In the genomic region with DNA sequence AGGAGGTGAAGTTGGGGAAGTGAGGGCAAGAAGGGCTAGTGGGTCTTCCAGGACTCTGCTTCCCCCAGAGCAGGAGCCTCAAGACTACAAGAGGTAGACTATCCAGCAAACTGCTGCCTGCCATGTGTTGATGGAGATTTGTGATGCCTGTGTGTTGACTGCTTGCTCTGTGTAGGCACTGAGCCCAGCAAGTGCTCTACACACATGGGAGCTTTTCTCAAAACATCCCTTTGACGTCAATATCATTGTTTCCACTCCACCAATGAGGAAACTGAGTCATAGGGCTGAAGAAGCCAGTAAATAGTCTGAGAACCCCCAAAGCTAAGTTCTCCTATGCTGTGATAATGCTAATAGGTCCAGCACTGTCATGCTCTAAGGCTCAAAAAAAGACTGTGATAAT, we compare ENCODE assay signal across 18 cellular contexts.
"Had no signal": no experiment of that assay in that cellular context is flagged by ENCODE, and none has a peak within 500 bp of the region (broad histone marks: within the 10 kb centered on the region; RNA-seq: fewer than 3 reads in every experiment).

No MANE protein-coding gene starts in this region.

- H3K9me2 ChIP-seq: SK-N-SH had no signal

- H3K36me3 Mint-ChIP-seq: activated naive CD4-positive, alpha-beta T cell treated with anti-CD3 and anti-CD28 coated beads, Interleukin-2, amount 10 ng/mL, durations not matched to agents 7 days and 5 days; mesothelial cell of epicardium; natural killer cell treated with Interleukin-12 subunit alpha and Interleukin-12 subunit beta and Interleukin-15 and Interleukin-18, amount 100 ng/mL, for 72 hours; T-cell had no signal

- H3K9me3 Mint-ChIP-seq: activated CD4-positive, alpha-beta T cell treated with anti-CD3 and anti-CD28 coated beads, Interleukin-2, amount 10 ng/mL, durations not matched to agents 24 days and 14 days; activated naive CD4-positive, alpha-beta T cell treated with anti-CD3 and anti-CD28 coated beads, Interleukin-2, amount 10 ng/mL, durations not matched to agents 7 days and 5 days; activated T-cell treated with anti-CD3 and anti-CD28 coated beads, Interleukin-2, amount 50 U/mL, for 4 hours; mesothelial cell of epicardium; natural killer cell treated with Interleukin-12 subunit alpha and Interleukin-12 subunit beta and Interleukin-15 and Interleukin-18, amount 100 ng/mL, for 72 hours; T-cell had no signal

- H3K4me3 ChIP-seq: hepatocyte, pancreas, spleen, tibial artery had no signal

- H2AFZ ChIP-seq: hepatocyte had no signal

- H3K4me2 ChIP-seq: hepatocyte, SK-N-SH had no signal

- FAIRE-seq: endometrium, pancreas, urothelium cell line had no signal

- DNase-seq: activated CD4-positive, alpha-beta T cell treated with anti-CD3 and anti-CD28 coated beads, Interleukin-2, amount 10 ng/mL, durations not matched to agents 24 days and 14 days; activated CD4-positive, CD25-positive, alpha-beta regulatory T cell; activated CD8-positive, alpha-beta T cell treated with anti-CD3 and anti-CD28 coated beads, Interleukin-2, amount 10 ng/mL, durations not matched to agents 7 days and 5 days; activated effector memory CD4-positive, alpha-beta T cell treated with Interleukin-2 at 50 U/mL for 16 hours; activated naive CD4-positive, alpha-beta T cell treated with anti-CD3 and anti-CD28 coated beads, Interleukin-2, amount 10 ng/mL, durations not matched to agents 7 days and 5 days; activated T-cell treated with anti-CD3 and anti-CD28 coated beads, Interleukin-2, amount 50 U/mL, for 4 hours; pancreas; SK-N-SH; spleen; T-cell; tibial artery had no signal

- H3K27me3 ChIP-seq: hepatocyte, neutrophil, pancreas, spleen, tibial artery had no signal

- H3K9me3 ChIP-seq: neutrophil, pancreas, SK-N-SH, spleen, tibial artery had no signal

- H3K4me3 Mint-ChIP-seq: activated CD4-positive, alpha-beta T cell treated with anti-CD3 and anti-CD28 coated beads, Interleukin-2, amount 10 ng/mL, durations not matched to agents 24 days and 14 days; activated CD8-positive, alpha-beta T cell treated with anti-CD3 and anti-CD28 coated beads, Interleukin-2, amount 10 ng/mL, durations not matched to agents 7 days and 5 days; activated naive CD4-positive, alpha-beta T cell treated with anti-CD3 and anti-CD28 coated beads, Interleukin-2, amount 10 ng/mL, durations not matched to agents 7 days and 5 days; activated T-cell treated with anti-CD3 and anti-CD28 coated beads, Interleukin-2, amount 50 U/mL, for 4 hours; mesothelial cell of epicardium; natural killer cell treated with Interleukin-12 subunit alpha and Interleukin-12 subunit beta and Interleukin-15 and Interleukin-18, amount 100 ng/mL, for 72 hours; T-cell had no signal

- H3K79me2 ChIP-seq: hepatocyte had no signal

- ATAC-seq: activated CD8-positive, alpha-beta T cell treated with anti-CD3 and anti-CD28 coated beads, Interleukin-2, amount 10 ng/mL, durations not matched to agents 7 days and 5 days; natural killer cell treated with Interleukin-12 subunit alpha and Interleukin-12 subunit beta and Interleukin-15 and Interleukin-18, amount 100 ng/mL, for 72 hours; sciatic nerve; T-cell had no signal

- H3K27ac ChIP-seq: hepatocyte, neutrophil, pancreas, spleen, tibial artery had no signal

- H3K27me3 Mint-ChIP-seq: activated CD4-positive, alpha-beta T cell treated with anti-CD3 and anti-CD28 coated beads, Interleukin-2, amount 10 ng/mL, durations not matched to agents 24 days and 14 days; activated naive CD4-positive, alpha-beta T cell treated with anti-CD3 and anti-CD28 coated beads, Interleukin-2, amount 10 ng/mL, durations not matched to agents 7 days and 5 days had no signal

- H3K4me1 ChIP-seq: pancreas, spleen, tibial artery had no signal

- H3K27ac Mint-ChIP-seq: activated CD4-positive, alpha-beta T cell treated with anti-CD3 and anti-CD28 coated beads, Interleukin-2, amount 10 ng/mL, durations not matched to agents 24 days and 14 days; activated CD8-positive, alpha-beta T cell treated with anti-CD3 and anti-CD28 coated beads, Interleukin-2, amount 10 ng/mL, durations not matched to agents 7 days and 5 days; activated naive CD4-positive, alpha-beta T cell treated with anti-CD3 and anti-CD28 coated beads, Interleukin-2, amount 10 ng/mL, durations not matched to agents 7 days and 5 days; mesothelial cell of epicardium; natural killer cell treated with Interleukin-12 subunit alpha and Interleukin-12 subunit beta and Interleukin-15 and Interleukin-18, amount 100 ng/mL, for 72 hours; T-cell had no signal

- H3K9ac ChIP-seq: SK-N-SH had no signal

- H3K36me3 ChIP-seq: neutrophil, pancreas, spleen, tibial artery had no signal

- H3K4me1 Mint-ChIP-seq: activated CD4-positive, alpha-beta T cell treated with anti-CD3 and anti-CD28 coated beads, Interleukin-2, amount 10 ng/mL, durations not matched to agents 24 days and 14 days; activated naive CD4-positive, alpha-beta T cell treated with anti-CD3 and anti-CD28 coated beads, Interleukin-2, amount 10 ng/mL, durations not matched to agents 7 days and 5 days; T-cell had no signal
